Comparison of ENCODE assay signal across 8 cellular contexts in genomic region chr11:77066229-77067023, GRCh38. TPM values are rescaled to one million over a fixed set of nuclear protein-coding genes. Genes with fewer than 3 reads are reported as not detected.
DNase-seq lines count a peak whose midpoint lies in the region; ATAC-seq and TF ChIP-seq lines count a peak whose summit lies in the region.

Gene CAPN5, plus strand, starts transcription at chr11:77066971. Its CDS starts 17,916 bp downstream, at chr11:77084887.

- no peaks in the 10 kb centered on the region for H3K9me2 ChIP-seq in GM23338 (ENCODE audit: insufficient read depth)

- peak within 1 kb of the TSS; percentile 76 for H2BK5ac ChIP-seq in neuronal stem cell (ENCODE audit: low read length)

- WGBS in neuronal stem cell (ENCODE audit: extremely low coverage in 2 of 2, insufficient read length in 2 of 2, insufficient replicate concordance in 1 of 2), 2 donors: no CpG with 5 or more reads among the region's 67 CpGs

- no peak within 1 kb of the TSS for H2BK12ac ChIP-seq in neuronal stem cell (ENCODE audit: low read length)

- peak within 1 kb of the TSS; percentile 56 for H2BK15ac ChIP-seq in neuronal stem cell (ENCODE audit: low read length)

- H2AFZ ChIP-seq in GM23338 (peak within 1 kb of the TSS; percentile 95), neuronal stem cell (ENCODE audit: low read length) (peak within 1 kb of the TSS; percentile 99)

- H3K4me3 Mint-ChIP-seq in GM23338: peak within 1 kb of the TSS; percentile 87

- H3K27me3 Mint-ChIP-seq in GM23338 (ENCODE audit: insufficient read depth, low read depth, poor library complexity): peaks cover 25% of the 10 kb centered on the region

- 0 out of 3 replicates have a peak, but pooled peaks cover 3% of the 10 kb centered on the region for H3K9me3 Mint-ChIP-seq in GM23338

- H3K9ac ChIP-seq in neuronal stem cell (ENCODE audit: low read depth, low read length, poor library complexity): peak within 1 kb of the TSS; percentile 94

- peaks cover 21% of the 10 kb centered on the region for H3K4me1 Mint-ChIP-seq in GM23338

- H3K23ac ChIP-seq in neuronal stem cell (ENCODE audit: low read depth, low read length, poor library complexity): peak within 1 kb of the TSS; percentile 82

- H3K4me3 ChIP-seq in GM23338 (peak within 1 kb of the TSS; percentile 84), neuronal stem cell (ENCODE audit: low read length in 2 of 2) (peak within 1 kb of the TSS; percentile 83 to 86)

- H3K9me3 ChIP-seq in neuronal stem cell (replicated peaks in 1 of 2; ENCODE audit: control insufficient read depth in 2 of 2, insufficient read depth in 1 of 2, low read depth in 1 of 2, low read length in 2 of 2): peaks cover 0 to 7% of the 10 kb centered on the region in 2 donors

- H3K27me3 ChIP-seq in GM23338 (ENCODE audit: insufficient read depth) (no peaks in the 10 kb centered on the region), foreskin keratinocyte (peaks cover 7% of the 10 kb centered on the region), neuronal stem cell (ENCODE audit: control insufficient read depth in 3 of 3, insufficient read depth in 3 of 3, low read depth in 1 of 3, low read length in 3 of 3) (peaks cover 0 to 3% (median 0%) of the 10 kb centered on the region in 3 experiments)

- H3K4ac ChIP-seq in neuronal stem cell (ENCODE audit: low read length): no peak within 1 kb of the TSS

- no peaks in the 10 kb centered on the region for H3K79me2 ChIP-seq in GM23338 (replicated peaks; ENCODE audit: insufficient read depth)

- peaks cover 10% of the 10 kb centered on the region for H3F3A ChIP-seq in GM23338 (replicated peaks; ENCODE audit: low read depth)

- ATAC-seq in GM23338: peak; percentile 93
- ATAC-seq in foreskin keratinocyte: peak; percentile 90

- H3K4me1 ChIP-seq in GM23338 (ENCODE audit: insufficient read depth) (peaks cover 12% of the 10 kb centered on the region; the same call in 1 of the 2 replicates), foreskin keratinocyte (no peaks in the 10 kb centered on the region), neuronal stem cell (ENCODE audit: control insufficient read depth in 2 of 2, insufficient read depth in 1 of 2, low read depth in 1 of 2, low read length in 2 of 2) (peaks cover 7 to 18% of the 10 kb centered on the region in 2 donors)

- peak within 1 kb of the TSS; percentile 24 for H2BK120ac ChIP-seq in neuronal stem cell (ENCODE audit: low read depth, low read length)

- peak within 1 kb of the TSS; percentile 95 for H3K18ac ChIP-seq in neuronal stem cell (ENCODE audit: low read length)

- H2AK5ac ChIP-seq in neuronal stem cell (ENCODE audit: low read depth, low read length): no peak within 1 kb of the TSS

- H4K8ac ChIP-seq in neuronal stem cell (ENCODE audit: low read depth, low read length): no peak within 1 kb of the TSS

- no peaks in the 10 kb centered on the region for H3K36me3 ChIP-seq in GM23338 (ENCODE audit: insufficient read depth)
- H3K36me3 ChIP-seq in neuronal stem cell (replicated peaks in 1 of 2; ENCODE audit: control insufficient read depth in 2 of 2, insufficient read depth in 2 of 2, low read length in 2 of 2): peaks cover 0 to 2% of the 10 kb centered on the region in 2 donors

- DNase-seq in ELF-1 (ENCODE audit: low read depth, low spot score) (peak; percentile 97), GM23338 (ENCODE audit: low spot score) (peak; percentile 96), Kasumi-1 (lab: John Stamatoyannopoulos, UW) (peak; percentile 79 to 83), activated gamma-delta T cell treated with Interleukin-2 at 50 U/mL for 16 hours (peak; percentile 85), foreskin keratinocyte (peak; percentile 43 to 66), neuronal stem cell (ENCODE audit: low spot score) (peak; percentile 95), stromal cell of bone marrow (ENCODE audit: low read depth) (peak; percentile 81)

- H3K14ac ChIP-seq in neuronal stem cell (ENCODE audit: low read length): peak within 1 kb of the TSS; percentile 87

- no peaks in the 10 kb centered on the region for H3K36me3 Mint-ChIP-seq in GM23338 (ENCODE audit: low read depth)

- H3K4me2 ChIP-seq in GM23338 (peak within 1 kb of the TSS; percentile 95), neuronal stem cell (ENCODE audit: insufficient read depth, low read length, poor library complexity, severe bottlenecking) (peak within 1 kb of the TSS; percentile 88)

- H4K20me1 ChIP-seq in GM23338 (replicated peaks; ENCODE audit: insufficient read depth): no peaks in the 10 kb centered on the region

- peak within 1 kb of the TSS; percentile 86 for H3K27ac ChIP-seq in GM23338 (ENCODE audit: low read depth)
- no peak within 1 kb of the TSS for H3K27ac ChIP-seq in foreskin keratinocyte
- H3K27ac ChIP-seq in neuronal stem cell (replicated peaks; ENCODE audit: low read length): peak within 1 kb of the TSS; percentile 75

- TF ChIP-seq POLR2A in Raji (IDR thresholded peaks at IDR 0.05; ENCODE audit: insufficient read depth, low read depth, low read length): peak; percentile 63

- no peak within 1 kb of the TSS for H4K91ac ChIP-seq in neuronal stem cell (ENCODE audit: low read depth, low read length, poor library complexity)

- TF ChIP-seq CTCF in GM23338 (conservative IDR thresholded peaks at IDR 0.05; ENCODE audit: low read depth in 2 of 2) (peak; percentile 41 to 43), foreskin keratinocyte (conservative IDR thresholded peaks at IDR 0.05) (peak; percentile 54)

- H3K27ac Mint-ChIP-seq in GM23338: peak within 1 kb of the TSS; percentile 80

- H3K79me1 ChIP-seq in neuronal stem cell (ENCODE audit: low read depth, low read length): no peaks in the 10 kb centered on the region

TF ChIP-seq in GM23338, 12 proteins besides CTCF, POLR2A, EP300 and RAD21 (continues in another document):
- no peak for TF ChIP-seq NANOG (IDR thresholded peaks at IDR 0.05; ENCODE audit: borderline replicate concordance)
- no peak for TF ChIP-seq JUNB (IDR thresholded peaks at IDR 0.05; ENCODE audit: unreplicated experiment)
- TF ChIP-seq ZNF331 (CRISPR knock-in tag; IDR thresholded peaks at IDR 0.05; ENCODE audit: low read depth): no peak
- TF ChIP-seq REST (IDR thresholded peaks at IDR 0.05; ENCODE audit: unreplicated experiment): no peak
- 0 out of 2 replicates have a peak, but pooled peaks have one; percentile 4 for TF ChIP-seq ETS1 (IDR thresholded peaks at IDR 0.05)
- 0 out of 2 replicates have a peak, but pooled peaks have one; percentile 11 for TF ChIP-seq CREB1 (CRISPR knock-in tag; IDR thresholded peaks at IDR 0.05; ENCODE audit: low read depth)
- no peak for TF ChIP-seq ZNF114 (CRISPR knock-in tag; IDR thresholded peaks at IDR 0.05)
- no peak for TF ChIP-seq STAT1 (IDR thresholded peaks at IDR 0.05; ENCODE audit: unreplicated experiment)
- no peak for TF ChIP-seq EZH2phosphoT487 (IDR thresholded peaks at IDR 0.05; ENCODE audit: unreplicated experiment)

RNA-seq across cellular contexts. Expression of gene CAPN5, which starts in this region (rescaled TPM):
- 23.2 and 32.2 TPM in 2 replicates for total RNA-seq in GM23338 (2014; rRNA removed; shearing (Covaris generic))
- polyA plus RNA-seq in GM23338 (2016; fragmentation: Nextera tagmentation; extraction: Ambion mirVana) (10.2 TPM in 2 replicates), foreskin keratinocyte (0.88 and 1.5 TPM in 2 replicates)
- total RNA-seq in foreskin keratinocyte: 0.81 and 1.4 TPM in 2 replicates
- polyA plus RNA-seq in neuronal stem cell (2013, experiment 1 of 2): 7.6 TPM
- 8.0 TPM for polyA plus RNA-seq in neuronal stem cell (2013, experiment 2 of 2)

Comparison
In these comparisons a context has a peak if more than half of its experiments do, and no peak if none do; other contexts are left out.
1. RNA of gene CAPN5 (total RNA-seq): 23.2 to 32.2 TPM in GM23338; 0.81 to 1.4 TPM in foreskin keratinocyte; every median in the first group is over 10 times any median in the second.
2. Peak in every context shown above with its lines, with median percentiles within 50 percentile points of each other: DNase-seq.